In the genomic region with DNA sequence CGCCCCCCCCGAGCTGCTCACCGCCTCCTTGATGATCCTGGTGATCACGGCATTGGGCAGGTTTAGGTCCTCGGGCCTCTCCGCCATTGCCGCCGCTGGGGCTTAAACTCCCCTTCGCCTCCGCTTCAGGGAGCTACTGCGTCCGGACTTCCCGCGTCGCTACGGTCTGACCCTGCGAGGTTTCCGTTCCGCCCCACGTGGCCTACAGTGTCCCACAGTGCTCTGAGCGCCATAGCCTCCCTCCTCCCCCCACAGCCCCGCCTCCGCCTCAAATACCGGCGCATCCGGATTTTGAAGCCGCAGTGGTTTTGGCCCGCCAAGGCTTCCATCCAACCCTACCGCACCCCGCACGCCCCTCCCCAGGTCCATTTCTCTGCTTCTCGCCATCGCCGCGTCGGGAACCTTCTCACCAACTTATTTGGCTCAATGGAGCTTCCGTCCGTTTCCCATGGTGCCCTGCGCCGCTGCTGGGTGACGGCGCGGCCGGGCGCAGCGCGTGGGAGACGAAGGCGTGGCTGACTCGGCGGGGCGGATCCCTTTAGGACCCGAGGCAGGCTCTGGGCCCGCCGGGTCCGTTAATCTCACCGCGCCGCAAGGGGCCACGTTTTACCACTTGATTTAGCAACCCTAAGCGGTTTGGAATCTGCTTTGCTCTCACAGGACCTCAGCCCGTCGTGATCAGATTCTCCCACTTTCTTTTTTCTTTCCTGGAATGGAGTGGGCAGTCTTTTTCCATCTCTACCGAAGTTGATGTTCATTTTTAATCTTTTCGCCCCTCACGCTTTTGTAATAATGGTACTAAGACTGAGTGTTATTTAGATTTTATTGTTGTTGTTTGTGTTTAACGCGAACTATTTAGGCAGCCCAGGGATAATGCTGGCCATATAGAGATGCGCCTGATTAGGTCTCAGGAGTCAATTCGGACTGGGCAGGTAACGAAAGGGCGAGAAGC, we compare ENCODE assay signal across 1 cellular context.
TF ChIP-seq lines count a peak whose summit lies in the region.

A gene with protein sequence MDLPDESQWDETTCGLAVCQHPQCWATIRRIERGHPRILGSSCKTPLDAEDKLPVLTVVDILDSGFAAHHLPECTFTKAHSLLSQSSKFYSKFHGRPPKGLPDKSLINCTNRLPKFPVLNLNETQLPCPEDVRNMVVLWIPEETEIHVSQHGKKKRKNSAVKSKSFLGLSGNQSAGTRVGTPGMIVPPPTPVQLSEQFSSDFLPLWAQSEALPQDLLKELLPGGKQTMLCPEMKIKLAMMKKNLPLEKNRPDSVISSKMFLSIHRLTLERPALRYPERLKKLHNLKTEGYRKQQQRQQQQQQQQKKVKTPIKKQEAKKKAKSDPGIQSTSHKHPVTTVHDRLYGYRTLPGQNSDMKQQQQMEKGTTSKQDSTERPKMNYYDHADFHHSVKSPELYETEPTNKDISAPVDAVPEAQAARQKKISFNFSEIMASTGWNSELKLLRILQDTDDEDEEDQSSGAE (plus strand): TSS at position 541 of the 952 bp plus-strand sequence. CDS start 2,747 bp downstream, outside the sequence.
A gene with protein sequence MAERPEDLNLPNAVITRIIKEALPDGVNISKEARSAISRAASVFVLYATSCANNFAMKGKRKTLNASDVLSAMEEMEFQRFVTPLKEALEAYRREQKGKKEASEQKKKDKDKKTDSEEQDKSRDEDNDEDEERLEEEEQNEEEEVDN (minus strand): TSS at position 469 of the 952 bp plus-strand sequence. CDS start 382 bp downstream, at position 87.

TF ChIP-seq in HepG2, 621 proteins besides CTCF, POLR2A, EP300 and RAD21 (continued from another document and continues in another):
- TF ChIP-seq, protein P1, sequence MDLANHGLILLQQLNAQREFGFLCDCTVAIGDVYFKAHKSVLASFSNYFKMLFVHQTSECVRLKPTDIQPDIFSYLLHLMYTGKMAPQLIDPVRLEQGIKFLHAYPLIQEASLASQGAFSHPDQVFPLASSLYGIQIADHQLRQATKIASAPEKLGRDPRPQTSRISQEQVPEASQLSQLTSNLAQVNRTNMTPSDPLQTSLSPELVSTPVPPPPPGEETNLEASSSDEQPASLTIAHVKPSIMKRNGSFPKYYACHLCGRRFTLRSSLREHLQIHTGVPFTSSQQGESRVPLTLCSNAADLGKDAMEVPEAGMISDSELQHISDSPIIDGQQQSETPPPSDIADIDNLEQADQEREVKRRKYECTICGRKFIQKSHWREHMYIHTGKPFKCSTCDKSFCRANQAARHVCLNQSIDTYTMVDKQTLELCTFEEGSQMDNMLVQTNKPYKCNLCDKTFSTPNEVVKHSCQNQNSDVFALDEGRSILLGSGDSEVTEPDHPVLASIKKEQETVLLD (CRISPR knock-in tag; IDR thresholded peaks at IDR 0.05; ENCODE audit: low read depth) = peak; percentile 93
- TF ChIP-seq, protein P2, sequence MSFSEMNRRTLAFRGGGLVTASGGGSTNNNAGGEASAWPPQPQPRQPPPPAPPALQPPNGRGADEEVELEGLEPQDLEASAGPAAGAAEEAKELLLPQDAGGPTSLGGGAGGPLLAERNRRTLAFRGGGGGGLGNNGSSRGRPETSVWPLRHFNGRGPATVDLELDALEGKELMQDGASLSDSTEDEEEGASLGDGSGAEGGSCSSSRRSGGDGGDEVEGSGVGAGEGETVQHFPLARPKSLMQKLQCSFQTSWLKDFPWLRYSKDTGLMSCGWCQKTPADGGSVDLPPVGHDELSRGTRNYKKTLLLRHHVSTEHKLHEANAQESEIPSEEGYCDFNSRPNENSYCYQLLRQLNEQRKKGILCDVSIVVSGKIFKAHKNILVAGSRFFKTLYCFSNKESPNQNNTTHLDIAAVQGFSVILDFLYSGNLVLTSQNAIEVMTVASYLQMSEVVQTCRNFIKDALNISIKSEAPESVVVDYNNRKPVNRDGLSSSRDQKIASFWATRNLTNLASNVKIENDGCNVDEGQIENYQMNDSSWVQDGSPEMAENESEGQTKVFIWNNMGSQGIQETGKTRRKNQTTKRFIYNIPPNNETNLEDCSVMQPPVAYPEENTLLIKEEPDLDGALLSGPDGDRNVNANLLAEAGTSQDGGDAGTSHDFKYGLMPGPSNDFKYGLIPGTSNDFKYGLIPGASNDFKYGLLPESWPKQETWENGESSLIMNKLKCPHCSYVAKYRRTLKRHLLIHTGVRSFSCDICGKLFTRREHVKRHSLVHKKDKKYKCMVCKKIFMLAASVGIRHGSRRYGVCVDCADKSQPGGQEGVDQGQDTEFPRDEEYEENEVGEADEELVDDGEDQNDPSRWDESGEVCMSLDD (CRISPR knock-in tag; IDR thresholded peaks at IDR 0.05; ENCODE audit: borderline replicate concordance) = 0 out of 2 replicates have a peak, but pooled peaks have one; percentile 39
- TF ChIP-seq ZNF235 (CRISPR knock-in tag; IDR thresholded peaks at IDR 0.05; ENCODE audit: borderline replicate concordance) (0 out of 2 replicates have a peak, but pooled peaks have one; percentile 65), ZNF362 (CRISPR knock-in tag; IDR thresholded peaks at IDR 0.05; ENCODE audit: borderline replicate concordance) (peak; percentile 36; the same call in 1 of the 2 replicates), CBX2 (IDR thresholded peaks at IDR 0.05; ENCODE audit: low read depth, low read length) (no peak), CBX2 (CRISPR knock-in tag; IDR thresholded peaks at IDR 0.05; ENCODE audit: low read depth) (no peak; the same call in 1 of the 2 replicates), KDM3A (CRISPR knock-in tag; IDR thresholded peaks at IDR 0.05; ENCODE audit: low read depth) (no peak), ZKSCAN8 (CRISPR knock-in tag; IDR thresholded peaks at IDR 0.05; ENCODE audit: borderline replicate concordance) (0 out of 2 replicates have a peak, but pooled peaks have one; percentile 19), ZNF784 (CRISPR knock-in tag; IDR thresholded peaks at IDR 0.05; ENCODE audit: borderline replicate concordance) (no peak), PAF1 (CRISPR knock-in tag; IDR thresholded peaks at IDR 0.05) (no peak), ZNF337 (CRISPR knock-in tag; IDR thresholded peaks at IDR 0.05; ENCODE audit: borderline replicate concordance, low read depth) (peak; percentile 33; the same call in 1 of the 2 replicates), TOPORS (CRISPR knock-in tag; IDR thresholded peaks at IDR 0.05) (peak; percentile 69; the same call in 1 of the 2 replicates), SALL2 (CRISPR knock-in tag; IDR thresholded peaks at IDR 0.05) (peak; percentile 70; the same call in 1 of the 2 replicates), ZNF660 (CRISPR knock-in tag; IDR thresholded peaks at IDR 0.05; ENCODE audit: borderline replicate concordance, low read depth) (no peak), EZH2 (conservative IDR thresholded peaks at IDR 0.05; ENCODE audit: low read depth, low read length) (no peak), MTA1 (CRISPR knock-in tag; IDR thresholded peaks at IDR 0.05; ENCODE audit: borderline replicate concordance) (peak; percentile 54; the same call in 1 of the 2 replicates), ATF1 (CRISPR knock-in tag; IDR thresholded peaks at IDR 0.05) (peak; percentile 69; the same call in 1 of the 2 replicates), SMAD9 (CRISPR knock-in tag; IDR thresholded peaks at IDR 0.05) (no peak), ZNF75D (CRISPR knock-in tag; IDR thresholded peaks at IDR 0.05; ENCODE audit: borderline replicate concordance) (no peak), ZNF484 (CRISPR knock-in tag; IDR thresholded peaks at IDR 0.05; ENCODE audit: borderline replicate concordance, low read depth) (no peak), MIER2 (CRISPR knock-in tag; IDR thresholded peaks at IDR 0.05) (0 out of 2 replicates have a peak, but pooled peaks have one; percentile 40), NAIF1 (CRISPR knock-in tag; IDR thresholded peaks at IDR 0.05; ENCODE audit: borderline replicate concordance) (peak; percentile 88; the same call in 1 of the 2 replicates), GATAD2A (CRISPR knock-in tag; IDR thresholded peaks at IDR 0.05) (peak; percentile 75; the same call in 1 of the 2 replicates), ATF2 (CRISPR knock-in tag; IDR thresholded peaks at IDR 0.05) (peak; percentile 81), MXD4 (CRISPR knock-in tag; IDR thresholded peaks at IDR 0.05) (peak; percentile 96)
- TF ChIP-seq, protein P3, sequence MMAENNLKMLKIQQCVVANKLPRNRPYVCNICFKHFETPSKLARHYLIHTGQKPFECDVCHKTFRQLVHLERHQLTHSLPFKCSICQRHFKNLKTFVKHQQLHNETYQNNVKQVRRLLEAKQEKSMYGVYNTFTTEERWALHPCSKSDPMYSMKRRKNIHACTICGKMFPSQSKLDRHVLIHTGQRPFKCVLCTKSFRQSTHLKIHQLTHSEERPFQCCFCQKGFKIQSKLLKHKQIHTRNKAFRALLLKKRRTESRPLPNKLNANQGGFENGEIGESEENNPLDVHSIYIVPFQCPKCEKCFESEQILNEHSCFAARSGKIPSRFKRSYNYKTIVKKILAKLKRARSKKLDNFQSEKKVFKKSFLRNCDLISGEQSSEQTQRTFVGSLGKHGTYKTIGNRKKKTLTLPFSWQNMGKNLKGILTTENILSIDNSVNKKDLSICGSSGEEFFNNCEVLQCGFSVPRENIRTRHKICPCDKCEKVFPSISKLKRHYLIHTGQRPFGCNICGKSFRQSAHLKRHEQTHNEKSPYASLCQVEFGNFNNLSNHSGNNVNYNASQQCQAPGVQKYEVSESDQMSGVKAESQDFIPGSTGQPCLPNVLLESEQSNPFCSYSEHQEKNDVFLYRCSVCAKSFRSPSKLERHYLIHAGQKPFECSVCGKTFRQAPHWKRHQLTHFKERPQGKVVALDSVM (CRISPR knock-in tag; IDR thresholded peaks at IDR 0.05) = peak; percentile 68; the same call in 1 of the 2 replicates
- TF ChIP-seq, protein P4, sequence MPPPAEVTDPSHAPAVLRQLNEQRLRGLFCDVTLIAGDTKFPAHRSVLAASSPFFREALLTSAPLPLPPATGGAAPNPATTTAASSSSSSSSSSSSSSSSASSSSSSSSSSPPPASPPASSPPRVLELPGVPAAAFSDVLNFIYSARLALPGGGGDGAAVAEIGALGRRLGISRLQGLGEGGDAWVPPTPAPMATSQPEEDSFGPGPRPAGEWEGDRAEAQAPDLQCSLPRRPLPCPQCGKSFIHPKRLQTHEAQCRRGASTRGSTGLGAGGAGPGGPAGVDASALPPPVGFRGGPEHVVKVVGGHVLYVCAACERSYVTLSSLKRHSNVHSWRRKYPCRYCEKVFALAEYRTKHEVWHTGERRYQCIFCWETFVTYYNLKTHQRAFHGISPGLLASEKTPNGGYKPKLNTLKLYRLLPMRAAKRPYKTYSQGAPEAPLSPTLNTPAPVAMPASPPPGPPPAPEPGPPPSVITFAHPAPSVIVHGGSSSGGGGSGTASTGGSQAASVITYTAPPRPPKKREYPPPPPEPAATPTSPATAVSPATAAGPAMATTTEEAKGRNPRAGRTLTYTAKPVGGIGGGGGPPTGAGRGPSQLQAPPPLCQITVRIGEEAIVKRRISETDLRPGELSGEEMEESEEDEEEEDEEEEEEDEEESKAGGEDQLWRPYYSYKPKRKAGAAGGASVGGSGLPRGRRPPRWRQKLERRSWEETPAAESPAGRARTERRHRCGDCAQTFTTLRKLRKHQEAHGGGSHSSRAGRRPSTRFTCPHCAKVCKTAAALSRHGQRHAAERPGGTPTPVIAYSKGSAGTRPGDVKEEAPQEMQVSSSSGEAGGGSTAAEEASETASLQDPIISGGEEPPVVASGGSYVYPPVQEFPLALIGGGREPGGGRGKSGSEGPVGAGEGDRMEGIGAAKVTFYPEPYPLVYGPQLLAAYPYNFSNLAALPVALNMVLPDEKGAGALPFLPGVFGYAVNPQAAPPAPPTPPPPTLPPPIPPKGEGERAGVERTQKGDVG (CRISPR knock-in tag; IDR thresholded peaks at IDR 0.05; ENCODE audit: borderline replicate concordance) = 0 out of 2 replicates have a peak, but pooled peaks have one; percentile 32
- TF ChIP-seq, protein P5, sequence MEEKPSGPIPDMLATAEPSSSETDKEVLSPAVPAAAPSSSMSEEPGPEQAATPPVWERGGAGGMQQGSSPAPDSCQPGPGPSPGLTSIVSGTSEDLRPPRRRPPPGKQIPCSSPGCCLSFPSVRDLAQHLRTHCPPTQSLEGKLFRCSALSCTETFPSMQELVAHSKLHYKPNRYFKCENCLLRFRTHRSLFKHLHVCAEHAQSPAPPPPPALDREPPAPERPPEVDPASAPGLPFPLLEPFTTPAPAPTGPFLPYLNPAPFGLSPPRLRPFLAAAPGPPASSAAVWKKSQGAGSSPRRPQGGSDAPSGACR (CRISPR knock-in tag; IDR thresholded peaks at IDR 0.05) = peak; percentile 92
- TF ChIP-seq, protein P6, sequence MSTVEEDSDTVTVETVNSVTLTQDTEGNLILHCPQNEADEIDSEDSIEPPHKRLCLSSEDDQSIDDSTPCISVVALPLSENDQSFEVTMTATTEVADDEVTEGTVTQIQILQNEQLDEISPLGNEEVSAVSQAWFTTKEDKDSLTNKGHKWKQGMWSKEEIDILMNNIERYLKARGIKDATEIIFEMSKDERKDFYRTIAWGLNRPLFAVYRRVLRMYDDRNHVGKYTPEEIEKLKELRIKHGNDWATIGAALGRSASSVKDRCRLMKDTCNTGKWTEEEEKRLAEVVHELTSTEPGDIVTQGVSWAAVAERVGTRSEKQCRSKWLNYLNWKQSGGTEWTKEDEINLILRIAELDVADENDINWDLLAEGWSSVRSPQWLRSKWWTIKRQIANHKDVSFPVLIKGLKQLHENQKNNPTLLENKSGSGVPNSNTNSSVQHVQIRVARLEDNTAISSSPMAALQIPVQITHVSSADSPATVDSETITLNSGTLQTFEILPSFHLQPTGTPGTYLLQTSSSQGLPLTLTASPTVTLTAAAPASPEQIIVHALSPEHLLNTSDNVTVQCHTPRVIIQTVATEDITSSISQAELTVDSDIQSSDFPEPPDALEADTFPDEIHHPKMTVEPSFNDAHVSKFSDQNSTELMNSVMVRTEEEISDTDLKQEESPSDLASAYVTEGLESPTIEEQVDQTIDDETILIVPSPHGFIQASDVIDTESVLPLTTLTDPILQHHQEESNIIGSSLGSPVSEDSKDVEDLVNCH (CRISPR knock-in tag; IDR thresholded peaks at IDR 0.05) = no peak
